In genomic region chr4:39181905-39182638, GRCh38 we compare ENCODE assay signal across 8 cellular contexts. TPM values are rescaled to one million over a fixed set of nuclear protein-coding genes. Genes with fewer than 3 reads are reported as not detected.
A peak's percentile ranks its signal among the peaks of the same experiment; 100 is the strongest.
DNase-seq lines count a peak whose midpoint lies in the region; ATAC-seq, FAIRE-seq and TF ChIP-seq lines count a peak whose summit lies in the region.

Gene WDR19, plus strand, starts transcription at chr4:39182529. Its CDS starts 29 bp downstream, at chr4:39182558.

- POLR2A ChIA-PET in T-cell (lab: Charles Lee) = interaction anchor here (0.6 to 0.7 kb wide), 4 partner anchors 21 to 1152 kb away, joined by 3 to 11 read pairs (median 4); no protein-coding TSS in a partner anchor

- H3K9me3 Mint-ChIP-seq in T-cell = no peaks in the 10 kb centered on the region

- peak; percentile 55 for TF ChIP-seq POLR2A in GM12891 (IDR thresholded peaks at IDR 0.05; ENCODE audit: low read depth, low read length)

- intact Hi-C loops in left cardiac atrium (cut with DNase I) = no loop called here
- intact Hi-C loops in posterior vena cava (cut with DNase I) = no loop called here

- H3K4me1 Mint-ChIP-seq in T-cell = peaks cover 0 to 12% (median 6%) of the 10 kb centered on the region in 3 donors

- H3K27me3 Mint-ChIP-seq in T-cell = peaks cover 0 to 12% of the 10 kb centered on the region in 2 donors

- CTCF ChIA-PET in T-cell (lab: Charles Lee) = interaction anchor here (0.6 to 1.4 kb wide), 15 partner anchors 10 to 1477 kb away, joined by 3 to 8 read pairs (median 3); no protein-coding TSS in a partner anchor

- H3K27ac Mint-ChIP-seq in T-cell = peak within 1 kb of the TSS in 1 of 2 donors; percentile 43

- peak; percentile 98 for FAIRE-seq in GM12891 (lab: Jason Lieb, UNC)

- H3K36me3 Mint-ChIP-seq in T-cell = peaks cover 8% of the 10 kb centered on the region

- DNase-seq in GM12891 (ENCODE audit: insufficient read length, low spot score) (peak; percentile 76), NCI-H1436 treated with DMSO at 0.1 percent for 48 hours (lab: John Stamatoyannopoulos, UW) (peak; percentile 98), T-cell (peak; percentile 95 to 99 (median 98)), amniotic stem cell (lab: John Stamatoyannopoulos, UW) (peak; percentile 98), left cardiac atrium (peak; percentile 99), posterior vena cava (ENCODE audit: low spot score) (peak; percentile 100), ureter (ENCODE audit: low spot score) (peak; percentile 99)

- peak; percentile 100 for ATAC-seq in HG02840 (IDR thresholded peaks at IDR 0.05; ENCODE audit: low FRiP score, unreplicated experiment)
- peak; percentile 95 to 97 (median 96) for ATAC-seq in T-cell (replicated peaks in 1 of 4)
- ATAC-seq in left cardiac atrium = peak; percentile 100

- no peak within 1 kb of the TSS for H3K4me3 Mint-ChIP-seq in T-cell

TF ChIP-seq in GM12891, 5 proteins besides CTCF, POLR2A, EP300 and RAD21:
- peak; percentile 40; the same call in 1 of the 2 replicates for TF ChIP-seq POLR2AphosphoS5 (IDR thresholded peaks at IDR 0.05; ENCODE audit: low read depth, low read length)
- TF ChIP-seq TAF1 (IDR thresholded peaks at IDR 0.05; ENCODE audit: low read depth, low read length) = no peak

RNA-seq across cellular contexts. Expression of gene WDR19, which starts in this region (rescaled TPM):
- 4.4 TPM for polyA plus RNA-seq in GM12891 (2012; ENCODE audit: low read depth, missing spikeins)
- total RNA-seq in T-cell (10 to 100 TPM; 17.4 to 39.9 (median 28.0) TPM), left cardiac atrium (10 to 100 TPM; 11.1 to 11.6 TPM), posterior vena cava (10 to 100 TPM; 24.3 to 25.7 TPM), ureter (25.1 TPM)

Comparison
In these comparisons a context has a peak if more than half of its experiments do, and no peak if none do; other contexts are left out.
1. Peak in every context shown above with its lines: DNase-seq and ATAC-seq.